ENCODE assay signal across 24 cellular contexts in the genomic region with DNA sequence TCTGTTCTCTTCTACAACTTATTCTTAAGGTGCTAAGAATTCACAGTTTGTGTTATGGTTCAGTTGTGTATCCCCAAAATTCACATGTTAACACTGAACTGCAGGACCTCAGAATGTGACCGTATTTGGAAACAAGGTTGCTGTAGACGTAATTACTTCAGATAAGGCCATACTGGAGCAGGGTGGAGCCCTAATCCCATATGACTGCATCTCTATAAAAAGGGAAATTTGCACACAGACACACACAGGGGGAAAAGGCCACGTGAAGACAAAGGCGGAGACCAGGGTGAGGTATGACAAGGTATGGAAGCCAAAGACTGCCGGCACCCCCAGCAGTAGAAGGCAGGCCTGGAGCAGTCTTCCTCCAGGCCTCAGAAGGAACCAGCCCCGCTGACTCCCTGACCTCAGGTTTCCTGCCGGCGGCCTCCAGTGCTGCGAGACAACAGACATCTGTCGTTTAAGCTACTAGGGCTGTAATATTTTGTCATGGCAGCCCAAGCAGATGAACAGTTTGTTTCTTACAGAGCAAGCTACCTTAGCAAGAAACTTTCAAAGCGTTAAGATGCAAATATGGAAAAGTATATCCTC.
DNase-seq lines count a peak whose midpoint lies in the region; TF ChIP-seq lines count a peak whose summit lies in the region.
"Had no signal": no experiment of that assay in that cellular context is flagged by ENCODE, and none has a peak within 500 bp of the region (broad histone marks: within the 10 kb centered on the region; RNA-seq: fewer than 3 reads in every experiment).

No MANE protein-coding gene starts in this region.

- TF ChIP-seq POLR2A in spleen (IDR thresholded peaks at IDR 0.05) (no peak), suprapubic skin (IDR thresholded peaks at IDR 0.05) (no peak)

- no peak for TF ChIP-seq EP300 in suprapubic skin (IDR thresholded peaks at IDR 0.05)

- peaks cover 2 to 88% (median 62%) of the 10 kb centered on the region in 6 donors for H3K36me3 ChIP-seq in spleen
- H3K36me3 ChIP-seq in suprapubic skin: peaks cover 68% of the 10 kb centered on the region

- H3K27ac Mint-ChIP-seq in glutamatergic neuron (ENCODE audit: unreplicated experiment): no peak overlapping the region
- H3K27ac Mint-ChIP-seq: activated CD4-positive, alpha-beta T cell treated with anti-CD3 and anti-CD28 coated beads, Interleukin-2, amount 10 ng/mL, durations not matched to agents 24 days and 14 days; activated naive CD4-positive, alpha-beta T cell treated with anti-CD3 and anti-CD28 coated beads for 36 hours; stimulated activated naive CD8-positive, alpha-beta T cell treated with anti-CD3 and anti-CD28 coated beads, Interleukin-15, Interleukin-2, amounts not matched to agents 100 ng/mL and 50 ng/mL, for 24 hours; type B pancreatic cell had no signal

- H3K27me3 ChIP-seq in spleen (replicated peaks in 1 of 7) (no peaks in the 10 kb centered on the region), suprapubic skin (no peaks in the 10 kb centered on the region)
- H3K27me3 ChIP-seq: BE2C, esophagus squamous epithelium had no signal

- DNase-seq in activated CD8-positive, alpha-beta memory T cell treated with anti-CD3 and anti-CD28 coated beads for 24 hours: peak; percentile 24
- DNase-seq in activated CD8-positive, alpha-beta memory T cell treated with anti-CD3 and anti-CD28 coated beads, Interleukin-2, amount 50 U/mL, for 4 hours: no peak
- DNase-seq in UCSD-AML1 (lab: John Stamatoyannopoulos, UW; ENCODE audit: unreplicated experiment) (peak; percentile 62), glutamatergic neuron (peak; percentile 34), spleen (peak; percentile 62), T1000 (lab: John Stamatoyannopoulos, UW) (no peak), suprapubic skin (ENCODE audit: low spot score in 2 of 2) (no peak), kidney glomerular epithelial cell (lab: John Stamatoyannopoulos, UW) (no peak)
- DNase-seq: activated CD4-positive, alpha-beta T cell treated with anti-CD3 and anti-CD28 coated beads, Interleukin-2, amount 10 ng/mL, durations not matched to agents 24 days and 14 days; activated naive CD4-positive, alpha-beta T cell treated with anti-CD3 and anti-CD28 coated beads for 36 hours; activated T-cell treated with anti-CD3 and anti-CD28 coated beads for 4 hours; BE2C; effector memory CD4-positive, alpha-beta T cell; esophagus squamous epithelium; HCEC 1CT; Karpas-422; left cardiac atrium; NCI-H1105; NCI-H524; stimulated activated CD4-positive, alpha-beta T cell treated with anti-CD3 and anti-CD28 coated beads, Interleukin-4, amount 100 ng/mL, for 24 hours had no signal

- no peaks in the 10 kb centered on the region for H3K27me3 Mint-ChIP-seq in glutamatergic neuron (ENCODE audit: unreplicated experiment)
- H3K27me3 Mint-ChIP-seq: activated CD4-positive, alpha-beta T cell treated with anti-CD3 and anti-CD28 coated beads, Interleukin-2, amount 10 ng/mL, durations not matched to agents 24 days and 14 days; stimulated activated naive CD8-positive, alpha-beta T cell treated with anti-CD3 and anti-CD28 coated beads, Interleukin-15, Interleukin-2, amounts not matched to agents 100 ng/mL and 50 ng/mL, for 24 hours; type B pancreatic cell had no signal

- no peak overlapping the region for H3K4me3 Mint-ChIP-seq in glutamatergic neuron (ENCODE audit: unreplicated experiment)
- H3K4me3 Mint-ChIP-seq: activated CD4-positive, alpha-beta T cell treated with anti-CD3 and anti-CD28 coated beads, Interleukin-2, amount 10 ng/mL, durations not matched to agents 24 days and 14 days; activated naive CD4-positive, alpha-beta T cell treated with anti-CD3 and anti-CD28 coated beads for 36 hours; stimulated activated naive CD8-positive, alpha-beta T cell treated with anti-CD3 and anti-CD28 coated beads, Interleukin-15, Interleukin-2, amounts not matched to agents 100 ng/mL and 50 ng/mL, for 24 hours; type B pancreatic cell had no signal

- H3K9me3 Mint-ChIP-seq in glutamatergic neuron (ENCODE audit: unreplicated experiment): no peaks in the 10 kb centered on the region
- H3K9me3 Mint-ChIP-seq: activated CD4-positive, alpha-beta T cell treated with anti-CD3 and anti-CD28 coated beads, Interleukin-2, amount 10 ng/mL, durations not matched to agents 24 days and 14 days; activated naive CD4-positive, alpha-beta T cell treated with anti-CD3 and anti-CD28 coated beads for 36 hours; stimulated activated naive CD8-positive, alpha-beta T cell treated with anti-CD3 and anti-CD28 coated beads, Interleukin-15, Interleukin-2, amounts not matched to agents 100 ng/mL and 50 ng/mL, for 24 hours; type B pancreatic cell had no signal

- intact Hi-C loops in spleen (cut with DNase I; ENCODE audit: low total_unique reads): no loop called here

- H3K9me3 ChIP-seq in spleen (no peaks in the 10 kb centered on the region), suprapubic skin (no peaks in the 10 kb centered on the region)
- H3K9me3 ChIP-seq: BE2C, esophagus squamous epithelium had no signal

- H3K36me3 Mint-ChIP-seq in glutamatergic neuron (ENCODE audit: unreplicated experiment): peaks cover 4% of the 10 kb centered on the region

- H3K4me1 ChIP-seq in spleen (peaks cover 0 to 5% (median 2%) of the 10 kb centered on the region in 6 donors), suprapubic skin (no peaks in the 10 kb centered on the region)
- H3K4me1 ChIP-seq: BE2C, esophagus squamous epithelium had no signal

- H3K4me1 Mint-ChIP-seq in glutamatergic neuron (ENCODE audit: low read depth, unreplicated experiment): peaks cover 2% of the 10 kb centered on the region
- H3K4me1 Mint-ChIP-seq: activated CD4-positive, alpha-beta T cell treated with anti-CD3 and anti-CD28 coated beads, Interleukin-2, amount 10 ng/mL, durations not matched to agents 24 days and 14 days had no signal

- H3K4me3 ChIP-seq in spleen (no peak overlapping the region), suprapubic skin (no peak overlapping the region)
- H3K4me3 ChIP-seq: esophagus squamous epithelium, smooth muscle cell had no signal

- TF ChIP-seq CTCF in glutamatergic neuron (IDR thresholded peaks at IDR 0.05; ENCODE audit: partially characterized antibody, unreplicated experiment): no peak
- TF ChIP-seq CTCF in spleen (IDR thresholded peaks at IDR 0.05 in 8 of 11, conservative IDR thresholded peaks at IDR 0.05 in 3 of 11): no peak
- TF ChIP-seq CTCF in suprapubic skin (IDR thresholded peaks at IDR 0.05): no peak

- H3K27ac ChIP-seq in spleen (no peak overlapping the region), suprapubic skin (no peak overlapping the region)
- H3K27ac ChIP-seq: esophagus squamous epithelium, RWPE1 had no signal

- WGBS in spleen, 5 donors: 35 to 49% (median 40%) methylated on average over 11 of the region's 11 CpGs
- 79% methylated on average over 11 of the region's 11 CpGs for WGBS in suprapubic skin

Comparison
In these comparisons a context has a peak if more than half of its experiments do, and no peak if none do; other contexts are left out.
1. DNase-seq: peak in activated CD8-positive, alpha-beta memory T cell treated with anti-CD3 and anti-CD28 coated beads for 24 hours (single experiment), UCSD-AML1 (single experiment), glutamatergic neuron (single experiment) and spleen (single experiment); none in activated CD8-positive, alpha-beta memory T cell treated with anti-CD3 and anti-CD28 coated beads, Interleukin-2, amount 50 U/mL, for 4 hours (single experiment), T1000 (single experiment), suprapubic skin (0 of 2) and kidney glomerular epithelial cell (single experiment).